28 cellular contexts compared by ENCODE assay signal in genomic region chr6:20479075-20479871, GRCh38. TPM values are rescaled to one million over a fixed set of nuclear protein-coding genes. Genes with fewer than 3 reads are reported as not detected.
A peak's percentile ranks its signal among the peaks of the same experiment; 100 is the strongest.
DNase-seq lines count a peak whose midpoint lies in the region; ATAC-seq and TF ChIP-seq lines count a peak whose summit lies in the region.
"Had no signal": no experiment of that assay in that cellular context is flagged by ENCODE, and none has a peak within 500 bp of the region (broad histone marks: within the 10 kb centered on the region; RNA-seq: fewer than 3 reads in every experiment).

No MANE protein-coding gene starts in this region.

- no peaks in the 10 kb centered on the region for H3K27me3 ChIP-seq in lower lobe of right lung (ENCODE audit: low read depth)
- H3K27me3 ChIP-seq: adrenal gland; BLaER1 treated with 17β-estradiol and CSF1 and Interleukin-3, amounts not matched to agents 10 nM and 100 nM; ovary; upper lobe of left lung had no signal

- peaks cover 9% of the 10 kb centered on the region for H3K36me3 ChIP-seq in lower lobe of right lung
- H3K36me3 ChIP-seq: ovary had no signal

- H3K36me3 Mint-ChIP-seq in WTC11, result peaks cover 53% of the 10 kb centered on the region

- no peak for TF ChIP-seq CTCF in WTC11 (IDR thresholded peaks at IDR 0.05)
- no peak for TF ChIP-seq CTCF in lower lobe of right lung (IDR thresholded peaks at IDR 0.05)

- peaks cover 12% of the 10 kb centered on the region for H3K4me1 Mint-ChIP-seq in WTC11

- CTCF ChIA-PET in WTC11 (lab: Charles Lee), result no interaction called here

- H3K9me3 ChIP-seq in lower lobe of right lung, result no peaks in the 10 kb centered on the region
- H3K9me3 ChIP-seq: adrenal gland; BLaER1 treated with 17β-estradiol and CSF1 and Interleukin-3, amounts not matched to agents 10 nM and 100 nM; ovary; upper lobe of left lung had no signal

- intact Hi-C loops in lower lobe of right lung (cut with DNase I), result no loop called here

- no peak overlapping the region for H3K27ac ChIP-seq in lower lobe of right lung
- H3K27ac ChIP-seq: adrenal gland; BLaER1 treated with 17β-estradiol and CSF1 and Interleukin-3, amounts not matched to agents 10 nM and 100 nM; ovary; upper lobe of left lung had no signal

- no peaks in the 10 kb centered on the region for H3K9me3 Mint-ChIP-seq in WTC11
- H3K9me3 Mint-ChIP-seq: activated CD8-positive, alpha-beta T cell treated with anti-CD3 and anti-CD28 coated beads for 36 hours; activated T-helper 1 cell treated with anti-CD3 and anti-CD28 coated beads, Interleukin-12 subunit alpha, Interleukin-12 subunit beta, Interleukin-2, Interleukin-4 antibody, amounts not matched to agents 30 ng/mL and 10 ng/mL and 1 ng/mL, durations not matched to agents 14 hours and 24 hours and 36 hours; central memory CD8-positive, alpha-beta T cell; natural killer cell treated with Interleukin-12 subunit alpha and Interleukin-12 subunit beta and Interleukin-15 and Interleukin-18, amount 100 ng/mL, for 72 hours; T-cell had no signal

- POLR2A ChIA-PET in WTC11 (lab: Charles Lee), result no interaction called here

- peak overlapping the region; percentile 91 for H3K27ac Mint-ChIP-seq in WTC11
- H3K27ac Mint-ChIP-seq: activated CD8-positive, alpha-beta T cell treated with anti-CD3 and anti-CD28 coated beads for 36 hours; activated T-helper 1 cell treated with anti-CD3 and anti-CD28 coated beads, Interleukin-12 subunit alpha, Interleukin-12 subunit beta, Interleukin-2, Interleukin-4 antibody, amounts not matched to agents 30 ng/mL and 10 ng/mL and 1 ng/mL, durations not matched to agents 14 hours and 24 hours and 36 hours; T-cell had no signal

- no peaks in the 10 kb centered on the region for H3K27me3 Mint-ChIP-seq in WTC11 (ENCODE audit: low read depth)
- H3K27me3 Mint-ChIP-seq: activated CD8-positive, alpha-beta T cell treated with anti-CD3 and anti-CD28 coated beads for 36 hours; central memory CD8-positive, alpha-beta T cell; natural killer cell treated with Interleukin-12 subunit alpha and Interleukin-12 subunit beta and Interleukin-15 and Interleukin-18, amount 100 ng/mL, for 72 hours; T-cell had no signal

- no peak for ATAC-seq in WTC11
- ATAC-seq in HG03196 (IDR thresholded peaks at IDR 0.05; ENCODE audit: unreplicated experiment), result no peak
- no peak for ATAC-seq in lower lobe of right lung
- ATAC-seq: activated CD8-positive, alpha-beta T cell treated with anti-CD3 and anti-CD28 coated beads for 36 hours; natural killer cell treated with Interleukin-12 subunit alpha and Interleukin-12 subunit beta and Interleukin-15 and Interleukin-18, amount 100 ng/mL, for 72 hours; Panc1; T-cell had no signal

- no peaks in the 10 kb centered on the region for H3K4me1 ChIP-seq in lower lobe of right lung
- H3K4me1 ChIP-seq: adrenal gland had no signal

- DNase-seq in COLO829 (ENCODE audit: low spot score) (peak; percentile 68), HUDEP-2 (lab: John Stamatoyannopoulos, UW; ENCODE audit: unreplicated experiment in 76 of 76) (peak in 58 of 76 experiments; percentile 10 to 76 (median 42)), WTC11 (ENCODE audit: low spot score) (no peak), foreskin melanocyte (peak; percentile 78), DMS79 treated with DMSO at 0.1 percent for 48 hours (lab: John Stamatoyannopoulos, UW) (no peak), lower lobe of right lung (no peak)
- DNase-seq: activated CD4-positive, CD25-positive, alpha-beta regulatory T cell treated with anti-CD3 and anti-CD28 coated beads, Interleukin-2, amount 50 U/mL, for 72 hours; activated CD8-positive, alpha-beta memory T cell treated with anti-CD3 and anti-CD28 coated beads, Interleukin-2, amount 50 U/mL, for 48 hours; activated CD8-positive, alpha-beta T cell treated with anti-CD3 and anti-CD28 coated beads for 36 hours; activated naive CD4-positive, alpha-beta T cell treated with Interleukin-2 at 50 U/mL for 16 hours; adrenal gland; hippocampal formation; mammary epithelial cell; NCI-H1092 treated with DMSO at 0.1 percent for 48 hours; NCI-H1694 treated with DMSO at 0.1 percent for 48 hours; NCI-H2171 treated with DMSO at 0.1 percent for 48 hours; NCI-H69; ovary; SIG-M5; stimulated activated naive CD4-positive, alpha-beta T cell; T-cell; upper lobe of left lung had no signal

- H3K4me3 Mint-ChIP-seq in WTC11, result no peak overlapping the region
- H3K4me3 Mint-ChIP-seq: activated CD8-positive, alpha-beta T cell treated with anti-CD3 and anti-CD28 coated beads for 36 hours; activated T-helper 1 cell treated with anti-CD3 and anti-CD28 coated beads, Interleukin-12 subunit alpha, Interleukin-12 subunit beta, Interleukin-2, Interleukin-4 antibody, amounts not matched to agents 30 ng/mL and 10 ng/mL and 1 ng/mL, durations not matched to agents 14 hours and 24 hours and 36 hours; central memory CD8-positive, alpha-beta T cell; natural killer cell treated with Interleukin-12 subunit alpha and Interleukin-12 subunit beta and Interleukin-15 and Interleukin-18, amount 100 ng/mL, for 72 hours; T-cell had no signal

- H3K4me3 ChIP-seq in lower lobe of right lung, result no peak overlapping the region
- H3K4me3 ChIP-seq: adrenal gland; BLaER1 treated with 17β-estradiol and CSF1 and Interleukin-3, amounts not matched to agents 10 nM and 100 nM; ovary; upper lobe of left lung had no signal

TF ChIP-seq in WTC11, 78 proteins besides CTCF, POLR2A, EP300 and RAD21:
- TF ChIP-seq ZBTB43 (CRISPR knock-in tag; IDR thresholded peaks at IDR 0.05), result no peak
- TF ChIP-seq NR3C1 (CRISPR knock-in tag; conservative IDR thresholded peaks at IDR 0.05; ENCODE audit: low read depth), result no peak
- TF ChIP-seq IRF2 (CRISPR knock-in tag; IDR thresholded peaks at IDR 0.05; ENCODE audit: borderline replicate concordance, low read depth), result no peak

RNA-seq across cellular contexts. Expression of gene CDKAL1, which starts 55.0 kb away (rescaled TPM):
- 20.6 to 21.9 TPM (median 21.6 TPM) in 3 replicates for total RNA-seq in WTC11 (2021)
- total RNA-seq in lower lobe of right lung, result 16.0 TPM

Comparison
In these comparisons a context has a peak if more than half of its experiments do, and no peak if none do; other contexts are left out.
1. DNase-seq: peak in COLO829 (single experiment), HUDEP-2 (58 of 76) and foreskin melanocyte (single experiment); none in WTC11 (single experiment), DMS79 treated with DMSO at 0.1 percent for 48 hours (single experiment) and lower lobe of right lung (single experiment).